Comparison of ENCODE assay signal across 1 cellular context in the genomic region with DNA sequence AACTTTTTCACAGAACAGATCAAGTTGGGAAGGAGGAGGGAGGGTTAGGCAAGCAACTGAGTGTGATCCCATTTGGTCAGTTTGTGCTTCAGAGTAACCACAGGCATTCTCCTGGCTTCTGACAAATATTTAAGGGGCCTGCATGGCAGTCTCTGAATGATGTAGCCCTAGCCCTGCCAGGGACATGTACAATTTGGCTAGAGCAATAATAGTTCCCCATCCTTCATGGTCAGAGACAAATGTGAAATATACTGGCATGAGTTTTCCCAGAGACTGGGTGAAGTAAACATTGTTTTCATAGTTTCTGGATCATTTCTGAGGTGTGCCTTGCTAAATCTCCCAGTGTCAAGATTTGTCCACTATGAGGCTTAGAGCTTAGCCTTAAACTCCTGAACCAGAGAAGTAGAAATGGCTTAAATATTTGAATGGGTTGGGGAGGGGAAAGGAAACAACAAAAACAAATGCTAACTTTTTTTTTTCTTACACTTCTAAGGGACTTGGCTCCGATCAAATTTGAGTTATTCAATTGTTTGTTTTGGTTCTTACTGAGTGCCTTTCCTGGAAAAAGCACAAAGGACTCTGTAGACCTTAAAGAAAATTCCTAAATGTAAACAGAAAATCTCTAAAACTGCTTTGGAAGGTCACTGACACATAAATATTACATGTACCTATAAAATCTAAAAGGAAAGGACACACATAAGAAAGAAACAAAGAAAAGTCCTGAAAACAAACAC.
TF ChIP-seq lines count a peak whose summit lies in the region.

No MANE protein-coding gene starts in this region.

TF ChIP-seq in IMR-90, 13 proteins besides CTCF, POLR2A, EP300 and RAD21:
- TF ChIP-seq CEBPB (IDR thresholded peaks at IDR 0.05; ENCODE audit: low read depth, low read length) (peak; percentile 71), BHLHE40 (IDR thresholded peaks at IDR 0.05; ENCODE audit: low read depth, low read length) (no peak)
